Comparison of ENCODE assay signal across 1 cellular context in genomic region chr1:208119225-208119606, GRCh38.
TF ChIP-seq lines count a peak whose summit lies in the region.

No MANE protein-coding gene starts in this region.

TF ChIP-seq in HepG2, 621 proteins besides CTCF, POLR2A, EP300 and RAD21 (continued from another document):
- no peak for TF ChIP-seq ZNF580 (CRISPR knock-in tag; IDR thresholded peaks at IDR 0.05; ENCODE audit: borderline replicate concordance, low read depth)
- TF ChIP-seq ATF5 (CRISPR knock-in tag; IDR thresholded peaks at IDR 0.05; ENCODE audit: low read depth): no peak
- TF ChIP-seq ZNF7 (CRISPR knock-in tag; IDR thresholded peaks at IDR 0.05): no peak
- no peak for TF ChIP-seq KDM5B (CRISPR knock-in tag; IDR thresholded peaks at IDR 0.05; ENCODE audit: borderline replicate concordance)
- no peak for TF ChIP-seq KLF16 (CRISPR knock-in tag; IDR thresholded peaks at IDR 0.05)
